7 cellular contexts compared by ENCODE assay signal in genomic region chr3:187102073-187102634, GRCh38. TPM values are rescaled to one million over a fixed set of nuclear protein-coding genes. Genes with fewer than 3 reads are reported as not detected.
DNase-seq lines count a peak whose midpoint lies in the region; ATAC-seq and TF ChIP-seq lines count a peak whose summit lies in the region.

No MANE protein-coding gene starts in this region.

- H3K36me3 ChIP-seq in HCT116 (ENCODE audit: control insufficient read depth in 1 of 2, insufficient read depth in 2 of 2, low read length in 2 of 2) (no peaks in the 10 kb centered on the region), gastroesophageal sphincter (no peaks in the 10 kb centered on the region)

- no peaks in the 10 kb centered on the region for H3K79me2 ChIP-seq in HCT116 (ENCODE audit: insufficient read depth, low read length)

- H3K4me3 ChIP-seq in HCT116 (replicated peaks in 1 of 2; ENCODE audit: low read depth in 1 of 2, low read length in 2 of 2) (peak overlapping the region in 1 of 2 experiments; percentile 25; a peak in 1 of 4 replicates), gastroesophageal sphincter (peak overlapping the region; percentile 17 to 41)

- no peak for ATAC-seq in HCT116
- ATAC-seq in gastroesophageal sphincter = no peak
- ATAC-seq in stimulated activated memory B cell treated with anti-CD40 and anti-IgM and Interleukin-4, amounts not matched to agents 10 μg/mL and 1 μg/mL and 100 μg/mL, for 72 hours = no peak
- ATAC-seq in GM21526 (IDR thresholded peaks at IDR 0.05; ENCODE audit: low FRiP score, unreplicated experiment) = no peak
- no peak for ATAC-seq in HG03521 (IDR thresholded peaks at IDR 0.05; ENCODE audit: unreplicated experiment)

- H3K27ac Mint-ChIP-seq in activated CD4-positive, alpha-beta memory T cell treated with anti-CD3 and anti-CD28 coated beads, Interleukin-2, amount 10 ng/mL, durations not matched to agents 7 days and 5 days = peak overlapping the region; percentile 7
- peak overlapping the region; percentile 62 for H3K27ac Mint-ChIP-seq in stimulated activated memory B cell treated with anti-CD40 and anti-IgM and Interleukin-4, amounts not matched to agents 10 μg/mL and 1 μg/mL and 100 μg/mL, for 72 hours

- TF ChIP-seq RAD21 in HCT116 (IDR thresholded peaks at IDR 0.05; ENCODE audit: low read depth) = no peak

- TF ChIP-seq POLR2A in HCT116 (IDR thresholded peaks at IDR 0.05; ENCODE audit: borderline replicate concordance, extremely low read depth, insufficient read depth, insufficient read length) (no peak), gastroesophageal sphincter (IDR thresholded peaks at IDR 0.05) (no peak)

- H3K4me1 Mint-ChIP-seq in activated CD4-positive, alpha-beta memory T cell treated with anti-CD3 and anti-CD28 coated beads, Interleukin-2, amount 10 ng/mL, durations not matched to agents 7 days and 5 days = peaks cover 51% of the 10 kb centered on the region
- H3K4me1 Mint-ChIP-seq in stimulated activated memory B cell treated with anti-CD40 and anti-IgM and Interleukin-4, amounts not matched to agents 10 μg/mL and 1 μg/mL and 100 μg/mL, for 72 hours = peaks cover 29% of the 10 kb centered on the region

- H3K36me3 Mint-ChIP-seq in activated CD4-positive, alpha-beta memory T cell treated with anti-CD3 and anti-CD28 coated beads, Interleukin-2, amount 10 ng/mL, durations not matched to agents 7 days and 5 days (ENCODE audit: low read depth) = peaks cover 8% of the 10 kb centered on the region
- H3K36me3 Mint-ChIP-seq in stimulated activated memory B cell treated with anti-CD40 and anti-IgM and Interleukin-4, amounts not matched to agents 10 μg/mL and 1 μg/mL and 100 μg/mL, for 72 hours = peaks cover 18% of the 10 kb centered on the region

- H3K9me3 Mint-ChIP-seq in activated CD4-positive, alpha-beta memory T cell treated with anti-CD3 and anti-CD28 coated beads, Interleukin-2, amount 10 ng/mL, durations not matched to agents 7 days and 5 days = peaks cover 7% of the 10 kb centered on the region
- H3K9me3 Mint-ChIP-seq in stimulated activated memory B cell treated with anti-CD40 and anti-IgM and Interleukin-4, amounts not matched to agents 10 μg/mL and 1 μg/mL and 100 μg/mL, for 72 hours = peaks cover 4% of the 10 kb centered on the region

- no TSS peak for BruUV-seq in HCT116 (replicated peaks; lab: Mats Ljungman, UMichigan)

- no peak for TF ChIP-seq EP300 in gastroesophageal sphincter (IDR thresholded peaks at IDR 0.05)

- no peak overlapping the region for H3K27ac ChIP-seq in HCT116 (ENCODE audit: low read depth, low read length)
- peak overlapping the region in 3 of 4 donors; percentile 61 to 73 (median 70) for H3K27ac ChIP-seq in gastroesophageal sphincter

- intact Hi-C loops in HCT116 (cut with micrococcal nuclease) = no loop called here

- H2AFZ ChIP-seq in HCT116 (ENCODE audit: low read depth, low read length, poor library complexity, severe bottlenecking) = peak overlapping the region; percentile 91

- WGBS in gastroesophageal sphincter (ENCODE audit: low coverage in 1 of 2), 2 donors = 60% methylated on average over 1 of the region's 1 CpG; no CpG with 5 or more reads in 1 of the 2 donors

- CTCF ChIA-PET in HCT116 (lab: Charles Lee) = interaction anchor here (1.2 to 2.0 kb wide), 4 partner anchors 11 to 253 kb away, joined by 3 to 13 read pairs (median 4); no protein-coding TSS in a partner anchor
- CTCF ChIA-PET in activated CD4-positive, alpha-beta memory T cell treated with anti-CD3 and anti-CD28 coated beads, Interleukin-2, amount 10 ng/mL, durations not matched to agents 7 days and 5 days (lab: Charles Lee) = interaction anchor here (0.7 to 6.0 kb wide), 9 partner anchors 10 to 280 kb away, joined by 4 to 48 read pairs (median 12); partner anchors contain the start of gene RPL39L

- H3K9me3 ChIP-seq in HCT116 (ENCODE audit: control insufficient read depth in 1 of 2, insufficient read depth in 1 of 2, low read depth in 1 of 2, low read length in 2 of 2) (no peaks in the 10 kb centered on the region), gastroesophageal sphincter (peaks cover 0 to 12% (median 0%) of the 10 kb centered on the region in 3 donors)

- peak overlapping the region; percentile 55 for H3K4me2 ChIP-seq in HCT116 (ENCODE audit: low read length)

- no peak overlapping the region for H3K9ac ChIP-seq in HCT116 (ENCODE audit: low read length)

- peaks cover 6 to 8% of the 10 kb centered on the region in 2 experiments; a peak in 3 of 4 replicates for H3K4me1 ChIP-seq in HCT116 (ENCODE audit: control insufficient read depth in 1 of 2, insufficient read depth in 2 of 2, low read length in 2 of 2)
- peaks cover 0 to 24% (median 3%) of the 10 kb centered on the region in 3 donors for H3K4me1 ChIP-seq in gastroesophageal sphincter

- H3K9me2 ChIP-seq in HCT116 (ENCODE audit: insufficient read depth) = no peaks in the 10 kb centered on the region

- DNase-seq in HCT116 (ENCODE audit: low read depth, low spot score) (no peak), NCI-H187 treated with DMSO at 0.1 percent for 48 hours (lab: John Stamatoyannopoulos, UW) (no peak)
- DNase-seq in activated CD4-positive, alpha-beta memory T cell treated with anti-CD3 and anti-CD28 coated beads, Interleukin-2, amount 10 ng/mL, durations not matched to agents 7 days and 5 days = no peak

- no peaks in the 10 kb centered on the region for H4K20me1 ChIP-seq in HCT116 (ENCODE audit: insufficient read depth)

- H3K27me3 Mint-ChIP-seq in activated CD4-positive, alpha-beta memory T cell treated with anti-CD3 and anti-CD28 coated beads, Interleukin-2, amount 10 ng/mL, durations not matched to agents 7 days and 5 days = peaks cover 6% of the 10 kb centered on the region
- H3K27me3 Mint-ChIP-seq in stimulated activated memory B cell treated with anti-CD40 and anti-IgM and Interleukin-4, amounts not matched to agents 10 μg/mL and 1 μg/mL and 100 μg/mL, for 72 hours = no peaks in the 10 kb centered on the region

- POLR2A ChIA-PET in HCT116 (lab: Charles Lee) = no interaction called here
- POLR2A ChIA-PET in activated CD4-positive, alpha-beta memory T cell treated with anti-CD3 and anti-CD28 coated beads, Interleukin-2, amount 10 ng/mL, durations not matched to agents 7 days and 5 days (lab: Charles Lee) = interaction anchor here (1.2 to 1.9 kb wide), 4 partner anchors 12 to 319 kb away, joined by 6 to 8 read pairs (median 6); partner anchors contain the start of genes EIF4A2 and RPL39L

- RAD21 ChIA-PET in HCT116 (lab: Charles Lee; ENCODE audit: low non-redundant PET in 1 of 2, low total read pairs in 2 of 2, uncharacterized antibody in 2 of 2, unreplicated experiment in 2 of 2) = no interaction called here

- peak overlapping the region; percentile 56 for H3K4me3 Mint-ChIP-seq in activated CD4-positive, alpha-beta memory T cell treated with anti-CD3 and anti-CD28 coated beads, Interleukin-2, amount 10 ng/mL, durations not matched to agents 7 days and 5 days
- peak overlapping the region; percentile 22 for H3K4me3 Mint-ChIP-seq in stimulated activated memory B cell treated with anti-CD40 and anti-IgM and Interleukin-4, amounts not matched to agents 10 μg/mL and 1 μg/mL and 100 μg/mL, for 72 hours

- TF ChIP-seq CTCF in HCT116 (IDR thresholded peaks at IDR 0.05 in 2 of 3, conservative IDR thresholded peaks at IDR 0.05 in 1 of 3; ENCODE audit: borderline replicate concordance in 1 of 3, insufficient read depth in 1 of 3, low read depth in 2 of 3, low read length in 2 of 3) = no peak
- no peak for TF ChIP-seq CTCF in gastroesophageal sphincter (IDR thresholded peaks at IDR 0.05)

- H3K27me3 ChIP-seq in HCT116 (ENCODE audit: insufficient read depth, low read length) = no peaks in the 10 kb centered on the region
- no peaks in the 10 kb centered on the region for H3K27me3 ChIP-seq in gastroesophageal sphincter

TF ChIP-seq in HCT116, 20 proteins besides CTCF, POLR2A, EP300 and RAD21:
- TF ChIP-seq JUND (IDR thresholded peaks at IDR 0.05) (no peak), FOSL1 (IDR thresholded peaks at IDR 0.05; ENCODE audit: low read depth) (no peak), REST (IDR thresholded peaks at IDR 0.05; ENCODE audit: low read depth) (no peak), CEBPB (IDR thresholded peaks at IDR 0.05; ENCODE audit: low read depth) (no peak), EZH2phosphoT487 (IDR thresholded peaks at IDR 0.05; ENCODE audit: borderline replicate concordance) (no peak), ZNF274 (IDR thresholded peaks at IDR 0.05; ENCODE audit: low read depth, low read length) (no peak), CBX3 (IDR thresholded peaks at IDR 0.05; ENCODE audit: low read depth) (no peak)

RNA-seq across cellular contexts. Expression of gene RPL39L, which starts 37.1 kb away (rescaled TPM):
- total RNA-seq in HCT116 (2021; ENCODE audit: unreplicated experiment) = not detected
- not detected in 2 replicates for polyA plus RNA-seq in HCT116 (2012)
- total RNA-seq in activated CD4-positive, alpha-beta memory T cell treated with anti-CD3 and anti-CD28 coated beads, Interleukin-2, amount 10 ng/mL, durations not matched to agents 7 days and 5 days = 10 to 100 TPM; 23.0 to 23.1 TPM
- total RNA-seq in gastroesophageal sphincter = 1 to 10 TPM; 5.4 to 8.9 (median 7.4) TPM
